Comparison of ENCODE assay signal across 16 cellular contexts in genomic region chr9:121568101-121568460, GRCh38.
DNase-seq lines count a peak whose midpoint lies in the region; FAIRE-seq and TF ChIP-seq lines count a peak whose summit lies in the region.
"Had no signal": no experiment of that assay in that cellular context is flagged by ENCODE, and none has a peak within 500 bp of the region (broad histone marks: within the 10 kb centered on the region; RNA-seq: fewer than 3 reads in every experiment).

No MANE protein-coding gene starts in this region.

- peak; percentile 35 to 67 (median 56) for DNase-seq in adrenal gland
- peak; percentile 25 for DNase-seq in foreskin melanocyte
- DNase-seq in prostate gland (ENCODE audit: low spot score), result no peak
- no peak for DNase-seq in HUDEP-2 (lab: John Stamatoyannopoulos, UW; ENCODE audit: unreplicated experiment in 76 of 76)
- no peak for DNase-seq in NCI-H1105 (lab: John Stamatoyannopoulos, UW)
- DNase-seq in HTR-8/SVneo (ENCODE audit: insufficient read length, low spot score), result no peak
- DNase-seq in GM10266 (ENCODE audit: extremely low spot score), result no peak
- DNase-seq: activated CD4-positive, alpha-beta T cell treated with anti-CD3 and anti-CD28 coated beads, Interleukin-2, amount 10 ng/mL, durations not matched to agents 24 days and 14 days; activated T-cell treated with anti-CD3 and anti-CD28 coated beads, Interleukin-2, amount 50 U/mL, for 24 hours; amniotic stem cell; effector memory CD8-positive, alpha-beta T cell; Kasumi-1; naive B cell; NCI-H2107; T-helper 9 cell had no signal

- no peak for FAIRE-seq in HTR-8/SVneo (lab: Jason Lieb, UNC)

- 4 to 21% (median 15%) methylated on average over 2 to 3 of the region's 3 CpGs for WGBS in adrenal gland, 4 donors
- WGBS in prostate gland, result 27% methylated on average over 3 of the region's 3 CpGs

- H3K9me3 ChIP-seq in adrenal gland (replicated peaks in 1 of 3) (no peaks in the 10 kb centered on the region), prostate gland (no peaks in the 10 kb centered on the region)

- 0 out of 2 replicates have a peak overlapping the region, but pooled peaks have one; percentile 20 for H3K4me3 ChIP-seq in ACC112 (ENCODE audit: low read depth, low read length)
- H3K4me3 ChIP-seq in adrenal gland, result no peak overlapping the region
- H3K4me3 ChIP-seq in prostate gland, result peak overlapping the region in 1 of 2 donors; percentile 13

- TF ChIP-seq CTCF in adrenal gland (IDR thresholded peaks at IDR 0.05) (no peak), prostate gland (IDR thresholded peaks at IDR 0.05) (no peak), GM10266 (IDR thresholded peaks at IDR 0.05; ENCODE audit: control insufficient read depth, insufficient read depth, low read depth, missing control alignments) (no peak)

- H3K36me3 ChIP-seq in ACC112 (ENCODE audit: insufficient read depth, low read length), result no peaks in the 10 kb centered on the region
- H3K36me3 ChIP-seq in adrenal gland (replicated peaks in 1 of 2), result no peaks in the 10 kb centered on the region
- no peaks in the 10 kb centered on the region for H3K36me3 ChIP-seq in prostate gland

- H3K27me3 ChIP-seq in ACC112 (ENCODE audit: insufficient read depth, low read length), result no peaks in the 10 kb centered on the region
- H3K27me3 ChIP-seq in adrenal gland, result no peaks in the 10 kb centered on the region
- H3K27me3 ChIP-seq in prostate gland (replicated peaks; ENCODE audit: insufficient read depth), result no peaks in the 10 kb centered on the region

- H3K27ac ChIP-seq in ACC112 (ENCODE audit: low read depth, low read length) (peak overlapping the region; percentile 55; the same call in 1 of the 2 replicates), adrenal gland (peak overlapping the region in 2 of 5 donors; percentile 56 to 72), prostate gland (peak overlapping the region; percentile 58 to 63)

- H3K4me1 ChIP-seq in ACC112 (ENCODE audit: control insufficient read depth, insufficient read depth, low read length, unreplicated experiment) (peaks cover 39% of the 10 kb centered on the region), adrenal gland (replicated peaks in 1 of 2) (peaks cover 22 to 28% of the 10 kb centered on the region in 2 donors), prostate gland (replicated peaks) (no peaks in the 10 kb centered on the region)

- no peak overlapping the region for H2AFZ ChIP-seq in ACC112 (ENCODE audit: low read length, unreplicated experiment)

- TF ChIP-seq POLR2A in adrenal gland (IDR thresholded peaks at IDR 0.05) (no peak), prostate gland (IDR thresholded peaks at IDR 0.05) (no peak)

- intact Hi-C loops in adrenal gland (cut with DNase I), result no loop called here
- intact Hi-C loops in prostate gland (cut with DNase I), result no loop called here

- no peaks in the 10 kb centered on the region for H3K79me2 ChIP-seq in ACC112 (ENCODE audit: control insufficient read depth, insufficient read depth, low read length, unreplicated experiment)

Comparison
In these comparisons a context has a peak if more than half of its experiments do, and no peak if none do; other contexts are left out.
1. DNase-seq: peak in adrenal gland (7 of 7) and foreskin melanocyte (single experiment); none in prostate gland (single experiment), HUDEP-2 (0 of 76), NCI-H1105 (single experiment), HTR-8/SVneo (single experiment) and GM10266 (single experiment).